Comparison of ENCODE assay signal across 8 cellular contexts in genomic region chr6:16128759-16129622, GRCh38. TPM values are rescaled to one million over a fixed set of nuclear protein-coding genes. Genes with fewer than 3 reads are reported as not detected.
DNase-seq lines count a peak whose midpoint lies in the region; ATAC-seq and TF ChIP-seq lines count a peak whose summit lies in the region.

MYLIP (plus strand) TSS chr6:16129086; CDS start chr6:16129323, 237 bp downstream.

- no peaks in the 10 kb centered on the region for H3K79me1 ChIP-seq in H9 (ENCODE audit: insufficient read depth, low read depth, low read length, poor library complexity, severe bottlenecking)

- DNase-seq in GDM1 (lab: John Stamatoyannopoulos, UW) = peak; percentile 93
- DNase-seq in H9 = peak; percentile 97
- peak; percentile 95 for DNase-seq in M059J (ENCODE audit: low read depth)
- DNase-seq in activated effector memory CD4-positive, alpha-beta T cell treated with Interleukin-2 at 50 U/mL for 16 hours = peak; percentile 95
- peak; percentile 87 for DNase-seq in fibroblast of the aortic adventitia (ENCODE audit: low read depth)
- DNase-seq in stimulated activated naive CD8-positive, alpha-beta T cell treated with anti-CD3 and anti-CD28 coated beads, Interleukin-15, Interleukin-2, amounts not matched to agents 100 U/mL and 50 U/mL, for 24 hours = peak; percentile 98

- no peak within 1 kb of the TSS for H2BK5ac ChIP-seq in H9 (ENCODE audit: insufficient read length, low read length)

- peak; percentile 98 for TF ChIP-seq POLR2A in Raji (IDR thresholded peaks at IDR 0.05; ENCODE audit: insufficient read depth, low read depth, low read length)

- no peak within 1 kb of the TSS for H2AFZ ChIP-seq in H9 (ENCODE audit: low read length)

- peak; percentile 88 for ATAC-seq in stimulated activated naive CD8-positive, alpha-beta T cell treated with anti-CD3 and anti-CD28 coated beads, Interleukin-15, Interleukin-2, amounts not matched to agents 100 U/mL and 50 U/mL, for 24 hours

- no peak within 1 kb of the TSS for H3K4ac ChIP-seq in H9 (ENCODE audit: low read depth, low read length)

- no peak within 1 kb of the TSS for H3K56ac ChIP-seq in H9 (ENCODE audit: insufficient read length, low read depth, low read length)

- H3K9me3 ChIP-seq in H9 (ENCODE audit: control insufficient read depth, low read depth, low read length) = no peaks in the 10 kb centered on the region

- H3K4me3 Mint-ChIP-seq in H9 (peak within 1 kb of the TSS; percentile 93 to 95), nephron (peak within 1 kb of the TSS; percentile 93 to 99 (median 97))

- TF ChIP-seq CTCF in H9 (conservative IDR thresholded peaks at IDR 0.05) = peak; percentile 67
- peak; percentile 54 for TF ChIP-seq CTCF in fibroblast of the aortic adventitia (IDR thresholded peaks at IDR 0.05; ENCODE audit: insufficient read depth, low read length)
- peak; percentile 60 to 78 (median 75) for TF ChIP-seq CTCF in nephron (IDR thresholded peaks at IDR 0.05; ENCODE audit: unreplicated experiment in 3 of 3)

- peak within 1 kb of the TSS; percentile 94; the same call in 1 of the 2 replicates for H3K14ac ChIP-seq in H9 (ENCODE audit: insufficient read depth, low read length)

- no peak within 1 kb of the TSS for H2BK15ac ChIP-seq in H9 (ENCODE audit: low read depth, low read length)

- H3K27me3 Mint-ChIP-seq in H9 (ENCODE audit: low read depth) (peaks cover 6% of the 10 kb centered on the region), nephron (ENCODE audit: low read depth) (peaks cover 6% of the 10 kb centered on the region)

- no peaks in the 10 kb centered on the region; the same call in 1 of the 2 replicates for H3K4me1 ChIP-seq in H9 (ENCODE audit: insufficient read depth, low read length)

- peaks cover 25 to 31% of the 10 kb centered on the region in 2 experiments for H3K4me1 Mint-ChIP-seq in H9
- H3K4me1 Mint-ChIP-seq in nephron = peaks cover 57% of the 10 kb centered on the region

- H3K27ac Mint-ChIP-seq in H9 = peak within 1 kb of the TSS; percentile 63 to 80 (median 69); a peak in 6 of 7 replicates
- peak within 1 kb of the TSS; percentile 86 to 94 (median 92) for H3K27ac Mint-ChIP-seq in nephron

- H3K4me2 ChIP-seq in H9 (ENCODE audit: insufficient read depth, insufficient read length, low read length) = peak within 1 kb of the TSS; percentile 74

- peaks cover 12% of the 10 kb centered on the region for H3K23me2 ChIP-seq in H9 (ENCODE audit: insufficient read length, low read depth, low read length, poor library complexity, severe bottlenecking)

- no peak within 1 kb of the TSS for H2BK12ac ChIP-seq in H9 (ENCODE audit: insufficient read length, low read depth, low read length)

- H4K91ac ChIP-seq in H9 (ENCODE audit: insufficient read length, low read depth, low read length) = no peak within 1 kb of the TSS

- no peaks in the 10 kb centered on the region for H3K27me3 ChIP-seq in H9 (ENCODE audit: insufficient read depth, low read length)

- WGBS in H9 (ENCODE audit: extremely low coverage, insufficient read length, low lambda C conversion rate) = no CpG with 5 or more reads among the region's 95 CpGs

- H4K5ac ChIP-seq in H9 (ENCODE audit: insufficient read length, low read depth, low read length) = no peak within 1 kb of the TSS

- H3K18ac ChIP-seq in H9 (ENCODE audit: insufficient read length, low read depth, low read length) = peak within 1 kb of the TSS; percentile 85

- H3K23ac ChIP-seq in H9 (ENCODE audit: insufficient read length, low read depth, low read length) = no peak within 1 kb of the TSS

- peak within 1 kb of the TSS; percentile 69 for H3K9ac ChIP-seq in H9 (ENCODE audit: extremely low read depth, insufficient read length, low read length)

- H3T11ph ChIP-seq in H9 (ENCODE audit: low read length) = no peak within 1 kb of the TSS

- H4K20me1 ChIP-seq in H9 (ENCODE audit: control insufficient read depth, insufficient read depth, insufficient read length) = no peaks in the 10 kb centered on the region

- peaks cover 10% of the 10 kb centered on the region; the same call in 1 of the 2 replicates for H3K79me2 ChIP-seq in H9 (ENCODE audit: insufficient read depth, low read length)

- H3K36me3 Mint-ChIP-seq in H9 (ENCODE audit: insufficient read depth in 1 of 3, low read depth in 3 of 3) = peaks cover 21 to 32% (median 28%) of the 10 kb centered on the region in 3 experiments
- H3K36me3 Mint-ChIP-seq in nephron (ENCODE audit: low read depth) = peaks cover 9% of the 10 kb centered on the region

- no peak within 1 kb of the TSS for H3K27ac ChIP-seq in H9 (ENCODE audit: insufficient read length, low read depth, low read length)

- H4K8ac ChIP-seq in H9 (replicated peaks; ENCODE audit: insufficient read length, low read depth, low read length) = no peak within 1 kb of the TSS

- H2BK120ac ChIP-seq in H9 (ENCODE audit: low read depth, low read length, poor library complexity, severe bottlenecking) = no peak within 1 kb of the TSS

- peak within 1 kb of the TSS; percentile 74 for H3K4me3 ChIP-seq in fibroblast of the aortic adventitia (ENCODE audit: low read depth, low read length)

- no peak within 1 kb of the TSS for H2BK20ac ChIP-seq in H9 (ENCODE audit: low read depth, low read length, poor library complexity, severe bottlenecking)

- peaks cover 0 to 2% of the 10 kb centered on the region in 2 experiments; a peak in 1 of 5 replicates for H3K9me3 Mint-ChIP-seq in H9
- H3K9me3 Mint-ChIP-seq in nephron = no peaks in the 10 kb centered on the region

- H2AK5ac ChIP-seq in H9 (ENCODE audit: insufficient read length, low read length) = no peak within 1 kb of the TSS

RNA-seq across cellular contexts. Expression of gene MYLIP, which starts in this region (rescaled TPM):
- total RNA-seq in H9 (2021) (27.0 and 27.3 TPM in 2 replicates), fibroblast of the aortic adventitia (ENCODE audit: low replicate concordance) (12.2 and 36.1 TPM in 2 replicates)
- 11.8 and 16.3 TPM in 2 replicates for total RNA-seq in M059J (2014; rRNA removed; shearing (Covaris generic))
